Comparison of ENCODE assay signal across 16 cellular contexts in the genomic region with DNA sequence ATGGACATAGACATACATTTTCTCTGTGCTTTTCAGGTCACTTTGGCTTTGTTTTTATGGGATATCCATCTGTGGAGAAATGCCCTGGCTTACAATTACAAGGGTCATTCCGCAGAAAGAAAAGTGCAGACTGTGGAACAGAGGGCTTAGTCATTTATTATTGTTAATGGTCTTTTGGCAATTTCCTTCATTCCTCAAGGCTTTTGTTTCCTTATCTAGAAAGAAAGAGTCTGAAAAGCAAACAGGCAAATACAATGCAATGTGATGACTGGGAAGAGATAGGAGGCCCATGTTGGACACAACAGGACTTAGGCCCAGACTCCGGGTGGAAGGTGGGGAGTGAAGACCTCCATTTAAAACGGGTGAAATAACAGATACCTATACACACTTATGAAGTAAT.
DNase-seq lines count a peak whose midpoint lies in the region; FAIRE-seq and TF ChIP-seq lines count a peak whose summit lies in the region.
"Had no signal": no experiment of that assay in that cellular context is flagged by ENCODE, and none has a peak within 500 bp of the region (broad histone marks: within the 10 kb centered on the region; RNA-seq: fewer than 3 reads in every experiment).

No MANE protein-coding gene starts in this region.

- H3K4me3 Mint-ChIP-seq in endodermal cell = no peak overlapping the region
- H3K4me3 Mint-ChIP-seq: effector memory CD8-positive, alpha-beta T cell; H9 had no signal

- 87 to 100% methylated on average over 1 to 2 of the region's 3 CpGs for WGBS in endodermal cell (ENCODE audit: insufficient coverage in 1 of 2, insufficient read length in 1 of 2), 2 experiments

- H3K9ac ChIP-seq in endodermal cell (ENCODE audit: extremely low read depth, low read length, poor library complexity, severe bottlenecking) = no peak overlapping the region

- H3K4me1 ChIP-seq in ACC112 (ENCODE audit: control insufficient read depth, insufficient read depth, low read length, unreplicated experiment) (peaks cover 24% of the 10 kb centered on the region), endodermal cell (ENCODE audit: control insufficient read depth, insufficient read depth, low read length) (peaks cover 4% of the 10 kb centered on the region)
- H3K4me1 ChIP-seq: ascending aorta had no signal

- TF ChIP-seq CTCF in endodermal cell (conservative IDR thresholded peaks at IDR 0.05) = no peak

- peak overlapping the region; percentile 89 for H2AFZ ChIP-seq in ACC112 (ENCODE audit: low read length, unreplicated experiment)

- H3K9me3 ChIP-seq in endodermal cell (ENCODE audit: control insufficient read depth, low read length) = no peaks in the 10 kb centered on the region
- H3K9me3 ChIP-seq: ascending aorta had no signal

- peak; percentile 54 for DNase-seq in HT1080 (ENCODE audit: low read depth)
- DNase-seq in endodermal cell = no peak
- peak; percentile 31 to 87 for DNase-seq in lung microvascular endothelial cell (ENCODE audit: low read depth in 2 of 2)
- DNase-seq in pons (ENCODE audit: low spot score) = no peak
- DNase-seq in HTR-8/SVneo (ENCODE audit: insufficient read length, low spot score) = no peak
- DNase-seq in OCI-M2 (lab: John Stamatoyannopoulos, UW; ENCODE audit: unreplicated experiment) = no peak
- no peak for DNase-seq in HuH-7.5 (ENCODE audit: low spot score)
- DNase-seq: activated CD4-positive, alpha-beta T cell treated with anti-CD3 and anti-CD28 coated beads, Interleukin-2, amount 50 U/mL, for 4 hours; effector memory CD8-positive, alpha-beta T cell; H9; NK-92 treated with Interleukin-12 subunit alpha and Interleukin-12 subunit beta, amount 100 ng/mL, for 24 hours; Right ventricle myocardium superior had no signal

- no peak overlapping the region for H3K27ac Mint-ChIP-seq in endodermal cell
- H3K27ac Mint-ChIP-seq: effector memory CD8-positive, alpha-beta T cell had no signal

- no peaks in the 10 kb centered on the region for H3K27me3 Mint-ChIP-seq in endodermal cell (ENCODE audit: insufficient read depth)

- H3K4me3 ChIP-seq in ACC112 (ENCODE audit: low read depth, low read length) (peak overlapping the region; percentile 14; the same call in 1 of the 2 replicates), endodermal cell (ENCODE audit: low read length) (peak overlapping the region; percentile 13)
- H3K4me3 ChIP-seq: ascending aorta had no signal

- H3K36me3 ChIP-seq in ACC112 (ENCODE audit: insufficient read depth, low read length) (no peaks in the 10 kb centered on the region), endodermal cell (ENCODE audit: control insufficient read depth, insufficient read depth, low read length) (no peaks in the 10 kb centered on the region)
- H3K36me3 ChIP-seq: ascending aorta had no signal

- no peak for FAIRE-seq in HTR-8/SVneo (lab: Jason Lieb, UNC)
- FAIRE-seq: A204.1, D721Med had no signal

- peaks cover 2% of the 10 kb centered on the region for H3K9me3 Mint-ChIP-seq in endodermal cell
- H3K9me3 Mint-ChIP-seq: effector memory CD8-positive, alpha-beta T cell had no signal

- peak overlapping the region; percentile 38 for H3K27ac ChIP-seq in ACC112 (ENCODE audit: low read depth, low read length)
- H3K27ac ChIP-seq in endodermal cell (ENCODE audit: low read depth, low read length) = no peak overlapping the region
- H3K27ac ChIP-seq: ascending aorta had no signal

- no peaks in the 10 kb centered on the region for H3K79me2 ChIP-seq in ACC112 (ENCODE audit: control insufficient read depth, insufficient read depth, low read length, unreplicated experiment)

- H3K4me1 Mint-ChIP-seq in endodermal cell = peaks cover 8% of the 10 kb centered on the region

- H3K36me3 Mint-ChIP-seq in endodermal cell (ENCODE audit: low read depth) = no peaks in the 10 kb centered on the region

- H3K27me3 ChIP-seq in ACC112 (ENCODE audit: insufficient read depth, low read length) (no peaks in the 10 kb centered on the region), endodermal cell (ENCODE audit: control insufficient read depth, insufficient read depth, low read length, poor library complexity, severe bottlenecking) (no peaks in the 10 kb centered on the region)
- H3K27me3 ChIP-seq: ascending aorta had no signal

Comparison
In these comparisons a context has a peak if more than half of its experiments do, and no peak if none do; other contexts are left out.
1. DNase-seq: peak in HT1080 (single experiment) and lung microvascular endothelial cell (2 of 2); none in endodermal cell (single experiment), pons (single experiment), HTR-8/SVneo (single experiment), OCI-M2 (single experiment) and HuH-7.5 (single experiment).